In the genomic region with DNA sequence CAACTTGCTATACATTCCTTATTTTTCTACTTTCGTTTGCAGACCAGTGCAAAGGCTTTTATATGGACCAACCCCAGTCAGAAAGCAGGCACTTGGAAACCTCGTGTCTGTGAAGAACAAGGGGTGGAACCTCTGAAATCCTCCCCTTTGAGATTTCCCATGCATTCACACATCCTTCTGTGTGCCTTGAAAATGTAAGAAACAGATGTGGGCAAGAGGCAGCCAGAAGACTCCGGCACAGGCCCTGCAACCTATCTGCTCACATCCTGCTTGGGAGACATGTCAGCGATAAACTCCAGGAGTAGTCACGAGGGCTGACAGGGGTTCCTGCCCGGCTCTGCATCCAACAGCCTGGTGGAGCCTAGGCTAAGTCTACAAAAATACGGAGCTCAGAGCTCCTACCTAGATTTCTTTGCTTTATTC, we compare ENCODE assay signal across 1 cellular context.
TF ChIP-seq lines count a peak whose summit lies in the region.

No MANE protein-coding gene starts in this region.

TF ChIP-seq in K562, 482 proteins besides CTCF, POLR2A, EP300 and RAD21 (continued from another document and continues in another):
- TF ChIP-seq, protein P1, sequence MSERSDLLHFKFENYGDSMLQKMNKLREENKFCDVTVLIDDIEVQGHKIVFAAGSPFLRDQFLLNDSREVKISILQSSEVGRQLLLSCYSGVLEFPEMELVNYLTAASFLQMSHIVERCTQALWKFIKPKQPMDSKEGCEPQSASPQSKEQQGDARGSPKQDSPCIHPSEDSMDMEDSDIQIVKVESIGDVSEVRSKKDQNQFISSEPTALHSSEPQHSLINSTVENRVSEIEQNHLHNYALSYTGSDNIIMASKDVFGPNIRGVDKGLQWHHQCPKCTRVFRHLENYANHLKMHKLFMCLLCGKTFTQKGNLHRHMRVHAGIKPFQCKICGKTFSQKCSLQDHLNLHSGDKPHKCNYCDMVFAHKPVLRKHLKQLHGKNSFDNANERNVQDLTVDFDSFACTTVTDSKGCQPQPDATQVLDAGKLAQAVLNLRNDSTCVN (CRISPR knock-in tag; IDR thresholded peaks at IDR 0.05), result no peak
- TF ChIP-seq CBFB (CRISPR knock-in tag; IDR thresholded peaks at IDR 0.05) (no peak), ZNF134 (CRISPR knock-in tag; conservative IDR thresholded peaks at IDR 0.05) (no peak), PURB (CRISPR knock-in tag; IDR thresholded peaks at IDR 0.05; ENCODE audit: low read depth) (no peak), HLTF (IDR thresholded peaks at IDR 0.05) (no peak), NCOR1 (IDR thresholded peaks at IDR 0.05) (0 out of 2 replicates have a peak, but pooled peaks have one; percentile 19), NEUROD1 (IDR thresholded peaks at IDR 0.05; ENCODE audit: borderline replicate concordance, low read depth, low read length, partially characterized antibody) (no peak), LEF1 (IDR thresholded peaks at IDR 0.05) (no peak), CAMTA2 (CRISPR knock-in tag; conservative IDR thresholded peaks at IDR 0.05) (no peak), BRD4 (IDR thresholded peaks at IDR 0.05) (no peak), ZNF121 (CRISPR knock-in tag; conservative IDR thresholded peaks at IDR 0.05) (no peak), ZNF197 (CRISPR knock-in tag; IDR thresholded peaks at IDR 0.05; ENCODE audit: low read depth) (no peak), ZKSCAN1 (IDR thresholded peaks at IDR 0.05; ENCODE audit: low read depth, low read length) (no peak), DDX20 (tag; IDR thresholded peaks at IDR 0.05; ENCODE audit: low read depth) (peak; percentile 7; the same call in 1 of the 2 replicates), STAT5A (IDR thresholded peaks at IDR 0.05; ENCODE audit: borderline replicate concordance, low read length) (no peak), TEAD4 (IDR thresholded peaks at IDR 0.05; ENCODE audit: low read length) (no peak), TEAD4 (CRISPR knock-in tag; IDR thresholded peaks at IDR 0.05; ENCODE audit: borderline replicate concordance) (no peak), ZNF384 (IDR thresholded peaks at IDR 0.05; ENCODE audit: low read depth, low read length) (no peak), TCF7 (IDR thresholded peaks at IDR 0.05; ENCODE audit: borderline replicate concordance) (no peak), SIN3A (IDR thresholded peaks at IDR 0.05; ENCODE audit: borderline replicate concordance in 2 of 2, control insufficient read depth in 1 of 2, low read depth in 2 of 2, low read length in 2 of 2) (no peak), ETV6 (IDR thresholded peaks at IDR 0.05; ENCODE audit: borderline replicate concordance in 1 of 2, low read depth in 2 of 2, low read length in 1 of 2) (no peak), ETV6 (CRISPR knock-in tag; IDR thresholded peaks at IDR 0.05; ENCODE audit: borderline replicate concordance) (no peak), DACH1 (IDR thresholded peaks at IDR 0.05; ENCODE audit: partially characterized antibody) (no peak), TGIF2 (CRISPR knock-in tag; IDR thresholded peaks at IDR 0.05) (no peak), KLF13 (tag; IDR thresholded peaks at IDR 0.05; ENCODE audit: borderline replicate concordance, low read depth) (no peak), DPF2 (IDR thresholded peaks at IDR 0.05) (no peak)
- TF ChIP-seq, protein P2, sequence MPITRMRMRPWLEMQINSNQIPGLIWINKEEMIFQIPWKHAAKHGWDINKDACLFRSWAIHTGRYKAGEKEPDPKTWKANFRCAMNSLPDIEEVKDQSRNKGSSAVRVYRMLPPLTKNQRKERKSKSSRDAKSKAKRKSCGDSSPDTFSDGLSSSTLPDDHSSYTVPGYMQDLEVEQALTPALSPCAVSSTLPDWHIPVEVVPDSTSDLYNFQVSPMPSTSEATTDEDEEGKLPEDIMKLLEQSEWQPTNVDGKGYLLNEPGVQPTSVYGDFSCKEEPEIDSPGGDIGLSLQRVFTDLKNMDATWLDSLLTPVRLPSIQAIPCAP (CRISPR knock-in tag; IDR thresholded peaks at IDR 0.05; ENCODE audit: borderline replicate concordance), result no peak
- TF ChIP-seq, protein P3, sequence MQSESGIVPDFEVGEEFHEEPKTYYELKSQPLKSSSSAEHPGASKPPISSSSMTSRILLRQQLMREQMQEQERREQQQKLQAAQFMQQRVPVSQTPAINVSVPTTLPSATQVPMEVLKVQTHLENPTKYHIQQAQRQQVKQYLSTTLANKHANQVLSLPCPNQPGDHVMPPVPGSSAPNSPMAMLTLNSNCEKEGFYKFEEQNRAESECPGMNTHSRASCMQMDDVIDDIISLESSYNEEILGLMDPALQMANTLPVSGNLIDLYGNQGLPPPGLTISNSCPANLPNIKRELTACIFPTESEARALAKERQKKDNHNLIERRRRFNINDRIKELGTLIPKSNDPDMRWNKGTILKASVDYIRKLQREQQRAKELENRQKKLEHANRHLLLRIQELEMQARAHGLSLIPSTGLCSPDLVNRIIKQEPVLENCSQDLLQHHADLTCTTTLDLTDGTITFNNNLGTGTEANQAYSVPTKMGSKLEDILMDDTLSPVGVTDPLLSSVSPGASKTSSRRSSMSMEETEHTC (IDR thresholded peaks at IDR 0.05), result peak; percentile 65
- TF ChIP-seq, protein P4, sequence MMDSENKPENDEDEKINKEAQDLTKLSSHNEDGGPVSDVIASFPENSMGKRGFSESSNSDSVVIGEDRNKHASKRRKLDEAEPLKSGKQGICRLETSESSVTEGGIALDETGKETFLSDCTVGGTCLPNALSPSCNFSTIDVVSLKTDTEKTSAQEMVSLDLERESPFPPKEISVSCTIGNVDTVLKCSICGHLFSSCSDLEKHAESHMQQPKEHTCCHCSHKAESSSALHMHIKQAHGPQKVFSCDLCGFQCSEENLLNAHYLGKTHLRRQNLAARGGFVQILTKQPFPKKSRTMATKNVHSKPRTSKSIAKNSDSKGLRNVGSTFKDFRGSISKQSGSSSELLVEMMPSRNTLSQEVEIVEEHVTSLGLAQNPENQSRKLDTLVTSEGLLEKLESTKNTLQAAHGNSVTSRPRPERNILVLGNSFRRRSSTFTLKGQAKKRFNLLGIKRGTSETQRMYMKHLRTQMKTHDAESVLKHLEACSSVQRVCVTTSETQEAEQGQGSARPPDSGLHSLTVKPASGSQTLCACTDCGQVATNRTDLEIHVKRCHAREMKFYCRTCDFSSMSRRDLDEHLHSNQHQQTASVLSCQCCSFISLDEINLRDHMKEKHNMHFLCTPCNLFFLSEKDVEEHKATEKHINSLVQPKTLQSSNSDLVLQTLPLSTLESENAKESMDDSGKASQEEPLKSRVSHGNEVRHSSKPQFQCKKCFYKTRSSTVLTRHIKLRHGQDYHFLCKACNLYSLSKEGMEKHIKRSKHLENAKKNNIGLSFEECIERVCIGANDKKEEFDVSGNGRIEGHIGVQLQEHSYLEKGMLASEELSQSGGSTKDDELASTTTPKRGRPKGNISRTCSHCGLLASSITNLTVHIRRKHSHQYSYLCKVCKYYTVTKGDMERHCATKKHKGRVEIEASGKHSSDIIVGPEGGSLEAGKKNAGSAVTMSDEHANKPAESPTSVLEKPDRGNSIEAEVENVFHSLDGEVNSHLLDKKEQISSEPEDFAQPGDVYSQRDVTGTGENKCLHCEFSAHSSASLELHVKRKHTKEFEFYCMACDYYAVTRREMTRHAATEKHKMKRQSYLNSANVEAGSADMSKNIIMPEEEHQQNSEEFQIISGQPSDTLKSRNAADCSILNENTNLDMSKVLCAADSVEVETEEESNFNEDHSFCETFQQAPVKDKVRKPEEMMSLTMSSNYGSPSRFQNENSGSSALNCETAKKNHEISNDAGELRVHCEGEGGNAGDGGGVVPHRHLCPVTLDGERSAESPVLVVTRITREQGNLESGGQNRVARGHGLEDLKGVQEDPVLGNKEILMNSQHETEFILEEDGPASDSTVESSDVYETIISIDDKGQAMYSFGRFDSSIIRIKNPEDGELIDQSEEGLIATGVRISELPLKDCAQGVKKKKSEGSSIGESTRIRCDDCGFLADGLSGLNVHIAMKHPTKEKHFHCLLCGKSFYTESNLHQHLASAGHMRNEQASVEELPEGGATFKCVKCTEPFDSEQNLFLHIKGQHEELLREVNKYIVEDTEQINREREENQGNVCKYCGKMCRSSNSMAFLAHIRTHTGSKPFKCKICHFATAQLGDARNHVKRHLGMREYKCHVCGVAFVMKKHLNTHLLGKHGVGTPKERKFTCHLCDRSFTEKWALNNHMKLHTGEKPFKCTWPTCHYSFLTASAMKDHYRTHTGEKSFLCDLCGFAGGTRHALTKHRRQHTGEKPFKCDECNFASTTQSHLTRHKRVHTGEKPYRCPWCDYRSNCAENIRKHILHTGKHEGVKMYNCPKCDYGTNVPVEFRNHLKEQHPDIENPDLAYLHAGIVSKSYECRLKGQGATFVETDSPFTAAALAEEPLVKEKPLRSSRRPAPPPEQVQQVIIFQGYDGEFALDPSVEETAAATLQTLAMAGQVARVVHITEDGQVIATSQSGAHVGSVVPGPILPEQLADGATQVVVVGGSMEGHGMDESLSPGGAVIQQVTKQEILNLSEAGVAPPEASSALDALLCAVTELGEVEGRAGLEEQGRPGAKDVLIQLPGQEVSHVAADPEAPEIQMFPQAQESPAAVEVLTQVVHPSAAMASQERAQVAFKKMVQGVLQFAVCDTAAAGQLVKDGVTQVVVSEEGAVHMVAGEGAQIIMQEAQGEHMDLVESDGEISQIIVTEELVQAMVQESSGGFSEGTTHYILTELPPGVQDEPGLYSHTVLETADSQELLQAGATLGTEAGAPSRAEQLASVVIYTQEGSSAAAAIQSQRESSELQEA (IDR thresholded peaks at IDR 0.05; ENCODE audit: low read depth), result no peak
- TF ChIP-seq, protein P5, sequence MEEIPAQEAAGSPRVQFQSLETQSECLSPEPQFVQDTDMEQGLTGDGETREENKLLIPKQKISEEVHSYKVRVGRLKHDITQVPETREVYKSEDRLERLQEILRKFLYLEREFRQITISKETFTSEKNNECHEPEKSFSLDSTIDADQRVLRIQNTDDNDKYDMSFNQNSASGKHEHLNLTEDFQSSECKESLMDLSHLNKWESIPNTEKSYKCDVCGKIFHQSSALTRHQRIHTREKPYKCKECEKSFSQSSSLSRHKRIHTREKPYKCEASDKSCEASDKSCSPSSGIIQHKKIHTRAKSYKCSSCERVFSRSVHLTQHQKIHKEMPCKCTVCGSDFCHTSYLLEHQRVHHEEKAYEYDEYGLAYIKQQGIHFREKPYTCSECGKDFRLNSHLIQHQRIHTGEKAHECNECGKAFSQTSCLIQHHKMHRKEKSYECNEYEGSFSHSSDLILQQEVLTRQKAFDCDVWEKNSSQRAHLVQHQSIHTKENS (CRISPR knock-in tag; IDR thresholded peaks at IDR 0.05), result no peak
- TF ChIP-seq, protein P6, sequence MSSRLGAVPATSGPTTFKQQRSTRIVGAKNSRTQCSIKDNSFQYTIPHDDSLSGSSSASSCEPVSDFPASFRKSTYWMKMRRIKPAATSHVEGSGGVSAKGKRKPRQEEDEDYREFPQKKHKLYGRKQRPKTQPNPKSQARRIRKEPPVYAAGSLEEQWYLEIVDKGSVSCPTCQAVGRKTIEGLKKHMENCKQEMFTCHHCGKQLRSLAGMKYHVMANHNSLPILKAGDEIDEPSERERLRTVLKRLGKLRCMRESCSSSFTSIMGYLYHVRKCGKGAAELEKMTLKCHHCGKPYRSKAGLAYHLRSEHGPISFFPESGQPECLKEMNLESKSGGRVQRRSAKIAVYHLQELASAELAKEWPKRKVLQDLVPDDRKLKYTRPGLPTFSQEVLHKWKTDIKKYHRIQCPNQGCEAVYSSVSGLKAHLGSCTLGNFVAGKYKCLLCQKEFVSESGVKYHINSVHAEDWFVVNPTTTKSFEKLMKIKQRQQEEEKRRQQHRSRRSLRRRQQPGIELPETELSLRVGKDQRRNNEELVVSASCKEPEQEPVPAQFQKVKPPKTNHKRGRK (tag; IDR thresholded peaks at IDR 0.05), result no peak
- TF ChIP-seq, protein P7, sequence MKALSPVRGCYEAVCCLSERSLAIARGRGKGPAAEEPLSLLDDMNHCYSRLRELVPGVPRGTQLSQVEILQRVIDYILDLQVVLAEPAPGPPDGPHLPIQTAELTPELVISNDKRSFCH (CRISPR knock-in tag; IDR thresholded peaks at IDR 0.05), result no peak
- TF ChIP-seq, protein P7 (tag; IDR thresholded peaks at IDR 0.05), result no peak
- TF ChIP-seq, protein P8, sequence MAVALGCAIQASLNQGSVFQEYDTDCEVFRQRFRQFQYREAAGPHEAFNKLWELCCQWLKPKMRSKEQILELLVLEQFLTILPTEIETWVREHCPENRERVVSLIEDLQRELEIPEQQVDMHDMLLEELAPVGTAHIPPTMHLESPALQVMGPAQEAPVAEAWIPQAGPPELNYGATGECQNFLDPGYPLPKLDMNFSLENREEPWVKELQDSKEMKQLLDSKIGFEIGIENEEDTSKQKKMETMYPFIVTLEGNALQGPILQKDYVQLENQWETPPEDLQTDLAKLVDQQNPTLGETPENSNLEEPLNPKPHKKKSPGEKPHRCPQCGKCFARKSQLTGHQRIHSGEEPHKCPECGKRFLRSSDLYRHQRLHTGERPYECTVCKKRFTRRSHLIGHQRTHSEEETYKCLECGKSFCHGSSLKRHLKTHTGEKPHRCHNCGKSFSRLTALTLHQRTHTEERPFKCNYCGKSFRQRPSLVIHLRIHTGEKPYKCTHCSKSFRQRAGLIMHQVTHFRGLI (CRISPR knock-in tag; IDR thresholded peaks at IDR 0.05), result 0 out of 2 replicates have a peak, but pooled peaks have one; percentile 7
- TF ChIP-seq, protein P9, sequence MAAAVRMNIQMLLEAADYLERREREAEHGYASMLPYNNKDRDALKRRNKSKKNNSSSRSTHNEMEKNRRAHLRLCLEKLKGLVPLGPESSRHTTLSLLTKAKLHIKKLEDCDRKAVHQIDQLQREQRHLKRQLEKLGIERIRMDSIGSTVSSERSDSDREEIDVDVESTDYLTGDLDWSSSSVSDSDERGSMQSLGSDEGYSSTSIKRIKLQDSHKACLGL (CRISPR knock-in tag; IDR thresholded peaks at IDR 0.05; ENCODE audit: borderline replicate concordance, poor library complexity, severe bottlenecking), result no peak
- TF ChIP-seq, protein P10, sequence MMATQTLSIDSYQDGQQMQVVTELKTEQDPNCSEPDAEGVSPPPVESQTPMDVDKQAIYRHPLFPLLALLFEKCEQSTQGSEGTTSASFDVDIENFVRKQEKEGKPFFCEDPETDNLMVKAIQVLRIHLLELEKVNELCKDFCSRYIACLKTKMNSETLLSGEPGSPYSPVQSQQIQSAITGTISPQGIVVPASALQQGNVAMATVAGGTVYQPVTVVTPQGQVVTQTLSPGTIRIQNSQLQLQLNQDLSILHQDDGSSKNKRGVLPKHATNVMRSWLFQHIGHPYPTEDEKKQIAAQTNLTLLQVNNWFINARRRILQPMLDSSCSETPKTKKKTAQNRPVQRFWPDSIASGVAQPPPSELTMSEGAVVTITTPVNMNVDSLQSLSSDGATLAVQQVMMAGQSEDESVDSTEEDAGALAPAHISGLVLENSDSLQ (IDR thresholded peaks at IDR 0.05), result peak; percentile 22; the same call in 1 of the 2 replicates
